ENCODE assay signal across 30 cellular contexts in the genomic region with DNA sequence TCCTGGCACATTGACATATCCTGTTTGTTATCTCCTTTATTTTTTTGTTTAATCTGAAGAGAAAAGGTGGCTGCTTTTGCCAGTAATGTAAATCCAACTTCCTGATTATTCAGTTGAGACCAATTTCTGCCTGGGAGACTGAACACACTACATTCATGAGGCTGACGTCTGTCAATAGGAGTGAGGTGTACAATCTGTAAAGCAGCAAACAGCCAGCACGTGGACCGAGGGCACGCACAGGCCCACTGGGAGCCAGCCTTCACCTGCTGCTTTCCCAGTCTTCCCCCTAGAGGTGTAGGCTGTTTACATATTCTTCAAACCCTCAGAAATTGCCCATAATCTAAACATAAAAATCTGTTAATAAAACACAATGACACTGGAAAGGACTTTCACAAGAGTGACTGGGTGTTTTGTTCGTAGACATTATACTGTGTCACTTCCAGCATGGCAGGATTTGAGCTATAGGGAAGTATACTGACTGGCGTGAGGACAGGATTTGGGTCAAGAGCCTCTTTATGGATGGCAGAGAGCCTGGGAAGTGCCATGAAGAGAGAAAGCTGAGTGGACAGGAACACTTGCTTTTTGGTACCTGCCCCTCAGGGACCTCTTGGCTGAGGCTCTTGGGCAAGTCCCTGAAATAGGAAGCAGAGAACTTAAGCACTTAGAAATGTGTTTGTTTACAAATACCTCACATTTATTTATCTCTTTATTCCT.
DNase-seq lines count a peak whose midpoint lies in the region; ATAC-seq and TF ChIP-seq lines count a peak whose summit lies in the region.
"Had no signal": no experiment of that assay in that cellular context is flagged by ENCODE, and none has a peak within 500 bp of the region (broad histone marks: within the 10 kb centered on the region; RNA-seq: fewer than 3 reads in every experiment).

No MANE protein-coding gene starts in this region.

- H4K8ac ChIP-seq in trophoblast cell (ENCODE audit: low read depth, low read length) = no peak overlapping the region

- TF ChIP-seq POLR2A in esophagus muscularis mucosa (IDR thresholded peaks at IDR 0.05; ENCODE audit: low read depth) (no peak), upper lobe of left lung (IDR thresholded peaks at IDR 0.05) (no peak)

- H2AK5ac ChIP-seq in trophoblast cell (ENCODE audit: low read length) = no peak overlapping the region

- H3K79me2 ChIP-seq in trophoblast cell (ENCODE audit: control insufficient read depth, insufficient read depth, low read length, poor library complexity) = no peaks in the 10 kb centered on the region

- no peak overlapping the region for H4K91ac ChIP-seq in trophoblast cell (ENCODE audit: low read depth, low read length)

- DNase-seq in NCI-H1417 (lab: John Stamatoyannopoulos, UW) (peak; percentile 5 to 66 (median 29)), NCI-H1417 treated with DMSO at 0.1 percent for 48 hours (lab: John Stamatoyannopoulos, UW) (no peak), NCI-H2196 (lab: John Stamatoyannopoulos, UW; ENCODE audit: unreplicated experiment) (peak; percentile 65), esophagus muscularis mucosa (ENCODE audit: extremely low spot score) (peak; percentile 70), upper lobe of left lung (peak in 1 of 2 donors; percentile 67), trophoblast cell (no peak)
- no peak for DNase-seq in stimulated activated effector memory CD8-positive, alpha-beta T cell treated with anti-CD3 and anti-CD28 coated beads, Interleukin-12 subunit alpha, Interleukin-12 subunit beta, amount 100 ng/mL, for 72 hours (ENCODE audit: low spot score in 2 of 2)
- DNase-seq in stimulated activated CD4-positive, alpha-beta T cell treated with anti-CD3 and anti-CD28 coated beads, Interleukin-2, amount 100 ng/mL, for 24 hours = no peak
- DNase-seq: activated CD4-positive, alpha-beta T cell treated with anti-CD3 and anti-CD28 coated beads, Interleukin-2, amount 50 U/mL, for 4 hours; activated gamma-delta T cell; adrenal gland; AML-193; CD8-positive, alpha-beta memory T cell; DND-41; endodermal cell; hypothalamus; MG63; NCI-H2171 treated with DMSO at 0.1 percent for 48 hours; NK-92 treated with Interleukin-12 subunit alpha and Interleukin-12 subunit beta, amount 100 ng/mL, for 24 hours; occipital lobe; stimulated activated CD4-positive, alpha-beta T cell treated with anti-CD3 and anti-CD28 coated beads, Interleukin-2, amount 100 ng/mL, for 48 hours; stimulated activated naive CD4-positive, alpha-beta T cell; T-helper 2 cell; WERI-Rb-1 had no signal

- H3K27ac Mint-ChIP-seq in stimulated activated effector memory CD8-positive, alpha-beta T cell treated with anti-CD3 and anti-CD28 coated beads, Interleukin-12 subunit alpha, Interleukin-12 subunit beta, amount 100 ng/mL, for 72 hours = no peak overlapping the region
- H3K27ac Mint-ChIP-seq: CD8-positive, alpha-beta memory T cell; endodermal cell had no signal

- no peak overlapping the region for H4K12ac ChIP-seq in trophoblast cell (ENCODE audit: low read depth, low read length)

- H3K4me1 Mint-ChIP-seq in stimulated activated effector memory CD8-positive, alpha-beta T cell treated with anti-CD3 and anti-CD28 coated beads, Interleukin-12 subunit alpha, Interleukin-12 subunit beta, amount 100 ng/mL, for 72 hours = no peaks in the 10 kb centered on the region
- H3K4me1 Mint-ChIP-seq: CD8-positive, alpha-beta memory T cell; endodermal cell had no signal

- peak; percentile 36 to 82 for ATAC-seq in upper lobe of left lung (ENCODE audit: low FRiP score in 2 of 2)
- no peak for ATAC-seq in stimulated activated effector memory CD8-positive, alpha-beta T cell treated with anti-CD3 and anti-CD28 coated beads, Interleukin-12 subunit alpha, Interleukin-12 subunit beta, amount 100 ng/mL, for 72 hours
- ATAC-seq: gastroesophageal sphincter, K562, Panc1 had no signal

- H3K27ac ChIP-seq in esophagus muscularis mucosa (replicated peaks in 1 of 4) (no peak overlapping the region), upper lobe of left lung (no peak overlapping the region), trophoblast cell (ENCODE audit: low read depth, low read length) (no peak overlapping the region)
- H3K27ac ChIP-seq: 22Rv1, adrenal gland, gastroesophageal sphincter, thoracic aorta, WERI-Rb-1 had no signal

- H2AFZ ChIP-seq in trophoblast cell (ENCODE audit: insufficient read depth, low read length, poor library complexity) = no peak overlapping the region

- no peak overlapping the region for H3K9ac ChIP-seq in trophoblast cell (ENCODE audit: low read length)

- H3K4me1 ChIP-seq in esophagus muscularis mucosa (no peaks in the 10 kb centered on the region), upper lobe of left lung (peaks cover 0 to 3% (median 0%) of the 10 kb centered on the region in 4 donors), trophoblast cell (ENCODE audit: control insufficient read depth in 1 of 2, insufficient read depth in 2 of 2, low read length in 2 of 2) (no peaks in the 10 kb centered on the region)
- H3K4me1 ChIP-seq: adrenal gland, gastroesophageal sphincter had no signal

- H3K27me3 ChIP-seq in esophagus muscularis mucosa (no peaks in the 10 kb centered on the region), upper lobe of left lung (no peaks in the 10 kb centered on the region), trophoblast cell (ENCODE audit: insufficient read depth, low read length) (no peaks in the 10 kb centered on the region)
- H3K27me3 ChIP-seq: adrenal gland, gastroesophageal sphincter, MG63 had no signal

- H3K36me3 ChIP-seq in esophagus muscularis mucosa (no peaks in the 10 kb centered on the region), upper lobe of left lung (no peaks in the 10 kb centered on the region), trophoblast cell (ENCODE audit: control insufficient read depth in 1 of 2, insufficient read depth in 2 of 2, low read length in 2 of 2) (no peaks in the 10 kb centered on the region)
- H3K36me3 ChIP-seq: adrenal gland, gastroesophageal sphincter, MG63, thoracic aorta, WERI-Rb-1 had no signal

- TF ChIP-seq EP300 in esophagus muscularis mucosa (IDR thresholded peaks at IDR 0.05) (no peak), upper lobe of left lung (IDR thresholded peaks at IDR 0.05) (peak in 1 of 4 donors; percentile 68)

- H3K79me1 ChIP-seq in trophoblast cell (ENCODE audit: low read length) = peaks cover 1% of the 10 kb centered on the region

- no peaks in the 10 kb centered on the region for H3K36me3 Mint-ChIP-seq in stimulated activated effector memory CD8-positive, alpha-beta T cell treated with anti-CD3 and anti-CD28 coated beads, Interleukin-12 subunit alpha, Interleukin-12 subunit beta, amount 100 ng/mL, for 72 hours
- H3K36me3 Mint-ChIP-seq: CD8-positive, alpha-beta memory T cell had no signal

- no peak overlapping the region for H3K4ac ChIP-seq in trophoblast cell (ENCODE audit: low read depth, low read length)

- H3K4me2 ChIP-seq in trophoblast cell (ENCODE audit: low read length) = no peak overlapping the region
- H3K4me2 ChIP-seq: smooth muscle cell had no signal

- H3K18ac ChIP-seq in trophoblast cell (ENCODE audit: low read length) = no peak overlapping the region

- WGBS in esophagus muscularis mucosa = 82% methylated on average over 6 of the region's 6 CpGs
- 41 to 58% methylated on average over 6 of the region's 6 CpGs for WGBS in upper lobe of left lung, 2 donors
- WGBS in trophoblast cell (ENCODE audit: extremely low coverage, insufficient coverage, insufficient read length) = no CpG with 5 or more reads among the region's 6 CpGs

- H3K9me3 Mint-ChIP-seq in stimulated activated effector memory CD8-positive, alpha-beta T cell treated with anti-CD3 and anti-CD28 coated beads, Interleukin-12 subunit alpha, Interleukin-12 subunit beta, amount 100 ng/mL, for 72 hours = peaks cover 5% of the 10 kb centered on the region

- no peaks in the 10 kb centered on the region for H3K9me3 ChIP-seq in esophagus muscularis mucosa
- H3K9me3 ChIP-seq in upper lobe of left lung = no peaks in the 10 kb centered on the region
- no peaks in the 10 kb centered on the region for H3K9me3 ChIP-seq in trophoblast cell (ENCODE audit: insufficient read depth, low read depth, low read length)
- H3K9me3 ChIP-seq: adrenal gland, gastroesophageal sphincter, MG63, thoracic aorta had no signal

- no peak overlapping the region for H3K14ac ChIP-seq in trophoblast cell (ENCODE audit: low read length)

- no peak overlapping the region for H2BK5ac ChIP-seq in trophoblast cell (ENCODE audit: low read depth, low read length, poor library complexity)

- no peak overlapping the region for H3K23ac ChIP-seq in trophoblast cell (ENCODE audit: low read length)

- H3K4me3 Mint-ChIP-seq in stimulated activated effector memory CD8-positive, alpha-beta T cell treated with anti-CD3 and anti-CD28 coated beads, Interleukin-12 subunit alpha, Interleukin-12 subunit beta, amount 100 ng/mL, for 72 hours = no peak overlapping the region
- H3K4me3 Mint-ChIP-seq: CD8-positive, alpha-beta memory T cell; endodermal cell had no signal

- no peak overlapping the region for H3K4me3 ChIP-seq in esophagus muscularis mucosa
- H3K4me3 ChIP-seq in upper lobe of left lung = no peak overlapping the region
- H3K4me3 ChIP-seq in trophoblast cell (ENCODE audit: low read depth, low read length) = no peak overlapping the region
- H3K4me3 ChIP-seq: adrenal gland, gastroesophageal sphincter, K562, MG63, smooth muscle cell, thoracic aorta had no signal

- no peak overlapping the region for H2BK120ac ChIP-seq in trophoblast cell (ENCODE audit: insufficient read depth, low read length, poor library complexity)

- intact Hi-C loops in esophagus muscularis mucosa (cut with DNase I) = no loop called here

- H2BK12ac ChIP-seq in trophoblast cell (ENCODE audit: low read length) = no peak overlapping the region

- TF ChIP-seq CTCF in esophagus muscularis mucosa (IDR thresholded peaks at IDR 0.05) (no peak), upper lobe of left lung (IDR thresholded peaks at IDR 0.05) (no peak)

Comparison
In these comparisons a context has a peak if more than half of its experiments do, and no peak if none do; other contexts are left out.
1. DNase-seq: peak in NCI-H1417 (3 of 3), NCI-H2196 (single experiment) and esophagus muscularis mucosa (single experiment); none in NCI-H1417 treated with DMSO at 0.1 percent for 48 hours (single experiment), stimulated activated effector memory CD8-positive, alpha-beta T cell treated with anti-CD3 and anti-CD28 coated beads, Interleukin-12 subunit alpha, Interleukin-12 subunit beta, amount 100 ng/mL, for 72 hours (0 of 2), stimulated activated CD4-positive, alpha-beta T cell treated with anti-CD3 and anti-CD28 coated beads, Interleukin-2, amount 100 ng/mL, for 24 hours (0 of 2) and trophoblast cell (0 of 2).